ENCODE assay signal across 1 cellular context in the genomic region with DNA sequence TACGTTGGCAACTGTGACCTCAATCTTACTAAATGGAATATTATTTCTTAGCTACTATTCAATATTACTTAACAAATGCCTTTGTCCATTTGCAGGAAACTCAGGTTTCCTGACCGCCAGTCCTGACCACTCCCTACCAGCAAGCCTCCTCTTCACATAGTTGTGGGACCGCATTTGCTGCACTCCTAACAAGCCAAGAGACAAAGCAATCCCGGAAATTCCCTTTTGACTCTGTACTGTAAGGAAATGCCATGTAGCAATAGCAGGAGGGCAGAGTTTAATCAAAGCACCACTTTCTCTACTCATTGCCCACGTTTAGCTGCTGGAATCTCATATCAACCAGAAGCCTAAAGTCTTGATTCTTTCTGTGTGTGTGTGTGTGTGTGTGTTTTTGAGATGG.
TF ChIP-seq lines count a peak whose summit lies in the region.

No MANE protein-coding gene starts in this region.

TF ChIP-seq in K562, 482 proteins besides CTCF, POLR2A, EP300 and RAD21:
- TF ChIP-seq ESRRA (IDR thresholded peaks at IDR 0.05; ENCODE audit: borderline replicate concordance, low read depth): no peak
- TF ChIP-seq, protein P1, sequence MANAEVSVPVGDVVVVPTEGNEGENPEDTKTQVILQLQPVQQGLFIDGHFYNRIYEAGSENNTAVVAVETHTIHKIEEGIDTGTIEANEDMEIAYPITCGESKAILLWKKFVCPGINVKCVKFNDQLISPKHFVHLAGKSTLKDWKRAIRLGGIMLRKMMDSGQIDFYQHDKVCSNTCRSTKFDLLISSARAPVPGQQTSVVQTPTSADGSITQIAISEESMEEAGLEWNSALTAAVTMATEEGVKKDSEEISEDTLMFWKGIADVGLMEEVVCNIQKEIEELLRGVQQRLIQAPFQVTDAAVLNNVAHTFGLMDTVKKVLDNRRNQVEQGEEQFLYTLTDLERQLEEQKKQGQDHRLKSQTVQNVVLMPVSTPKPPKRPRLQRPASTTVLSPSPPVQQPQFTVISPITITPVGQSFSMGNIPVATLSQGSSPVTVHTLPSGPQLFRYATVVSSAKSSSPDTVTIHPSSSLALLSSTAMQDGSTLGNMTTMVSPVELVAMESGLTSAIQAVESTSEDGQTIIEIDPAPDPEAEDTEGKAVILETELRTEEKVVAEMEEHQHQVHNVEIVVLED (CRISPR knock-in tag; IDR thresholded peaks at IDR 0.05): no peak
- no peak for TF ChIP-seq FOS (IDR thresholded peaks at IDR 0.05; ENCODE audit: extremely low read depth, insufficient read length)
- no peak for TF ChIP-seq MEIS2 (IDR thresholded peaks at IDR 0.05; ENCODE audit: partially characterized antibody)
- TF ChIP-seq CBX2 (IDR thresholded peaks at IDR 0.05; ENCODE audit: insufficient read depth, low read length, poor library complexity, severe bottlenecking): no peak
- TF ChIP-seq ETV1 (tag; conservative IDR thresholded peaks at IDR 0.05; ENCODE audit: low read depth): no peak
- TF ChIP-seq ZKSCAN3 (CRISPR knock-in tag; IDR thresholded peaks at IDR 0.05): no peak
- no peak for TF ChIP-seq RFX1 (IDR thresholded peaks at IDR 0.05)
- TF ChIP-seq, protein P2, sequence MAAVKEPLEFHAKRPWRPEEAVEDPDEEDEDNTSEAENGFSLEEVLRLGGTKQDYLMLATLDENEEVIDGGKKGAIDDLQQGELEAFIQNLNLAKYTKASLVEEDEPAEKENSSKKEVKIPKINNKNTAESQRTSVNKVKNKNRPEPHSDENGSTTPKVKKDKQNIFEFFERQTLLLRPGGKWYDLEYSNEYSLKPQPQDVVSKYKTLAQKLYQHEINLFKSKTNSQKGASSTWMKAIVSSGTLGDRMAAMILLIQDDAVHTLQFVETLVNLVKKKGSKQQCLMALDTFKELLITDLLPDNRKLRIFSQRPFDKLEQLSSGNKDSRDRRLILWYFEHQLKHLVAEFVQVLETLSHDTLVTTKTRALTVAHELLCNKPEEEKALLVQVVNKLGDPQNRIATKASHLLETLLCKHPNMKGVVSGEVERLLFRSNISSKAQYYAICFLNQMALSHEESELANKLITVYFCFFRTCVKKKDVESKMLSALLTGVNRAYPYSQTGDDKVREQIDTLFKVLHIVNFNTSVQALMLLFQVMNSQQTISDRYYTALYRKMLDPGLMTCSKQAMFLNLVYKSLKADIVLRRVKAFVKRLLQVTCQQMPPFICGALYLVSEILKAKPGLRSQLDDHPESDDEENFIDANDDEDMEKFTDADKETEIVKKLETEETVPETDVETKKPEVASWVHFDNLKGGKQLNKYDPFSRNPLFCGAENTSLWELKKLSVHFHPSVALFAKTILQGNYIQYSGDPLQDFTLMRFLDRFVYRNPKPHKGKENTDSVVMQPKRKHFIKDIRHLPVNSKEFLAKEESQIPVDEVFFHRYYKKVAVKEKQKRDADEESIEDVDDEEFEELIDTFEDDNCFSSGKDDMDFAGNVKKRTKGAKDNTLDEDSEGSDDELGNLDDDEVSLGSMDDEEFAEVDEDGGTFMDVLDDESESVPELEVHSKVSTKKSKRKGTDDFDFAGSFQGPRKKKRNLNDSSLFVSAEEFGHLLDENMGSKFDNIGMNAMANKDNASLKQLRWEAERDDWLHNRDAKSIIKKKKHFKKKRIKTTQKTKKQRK (IDR thresholded peaks at IDR 0.05; ENCODE audit: borderline replicate concordance, low read depth, low read length): no peak
- TF ChIP-seq, protein P3, sequence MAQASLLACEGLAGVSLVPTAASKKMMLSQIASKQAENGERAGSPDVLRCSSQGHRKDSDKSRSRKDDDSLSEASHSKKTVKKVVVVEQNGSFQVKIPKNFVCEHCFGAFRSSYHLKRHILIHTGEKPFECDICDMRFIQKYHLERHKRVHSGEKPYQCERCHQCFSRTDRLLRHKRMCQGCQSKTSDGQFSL (CRISPR knock-in tag; IDR thresholded peaks at IDR 0.05): no peak
- TF ChIP-seq, protein P3 (tag; IDR thresholded peaks at IDR 0.05): no peak
- no peak for TF ChIP-seq CC2D1A (IDR thresholded peaks at IDR 0.05)
- no peak for TF ChIP-seq TAF15 (IDR thresholded peaks at IDR 0.05; ENCODE audit: low read depth, low read length)
- TF ChIP-seq, protein P4, sequence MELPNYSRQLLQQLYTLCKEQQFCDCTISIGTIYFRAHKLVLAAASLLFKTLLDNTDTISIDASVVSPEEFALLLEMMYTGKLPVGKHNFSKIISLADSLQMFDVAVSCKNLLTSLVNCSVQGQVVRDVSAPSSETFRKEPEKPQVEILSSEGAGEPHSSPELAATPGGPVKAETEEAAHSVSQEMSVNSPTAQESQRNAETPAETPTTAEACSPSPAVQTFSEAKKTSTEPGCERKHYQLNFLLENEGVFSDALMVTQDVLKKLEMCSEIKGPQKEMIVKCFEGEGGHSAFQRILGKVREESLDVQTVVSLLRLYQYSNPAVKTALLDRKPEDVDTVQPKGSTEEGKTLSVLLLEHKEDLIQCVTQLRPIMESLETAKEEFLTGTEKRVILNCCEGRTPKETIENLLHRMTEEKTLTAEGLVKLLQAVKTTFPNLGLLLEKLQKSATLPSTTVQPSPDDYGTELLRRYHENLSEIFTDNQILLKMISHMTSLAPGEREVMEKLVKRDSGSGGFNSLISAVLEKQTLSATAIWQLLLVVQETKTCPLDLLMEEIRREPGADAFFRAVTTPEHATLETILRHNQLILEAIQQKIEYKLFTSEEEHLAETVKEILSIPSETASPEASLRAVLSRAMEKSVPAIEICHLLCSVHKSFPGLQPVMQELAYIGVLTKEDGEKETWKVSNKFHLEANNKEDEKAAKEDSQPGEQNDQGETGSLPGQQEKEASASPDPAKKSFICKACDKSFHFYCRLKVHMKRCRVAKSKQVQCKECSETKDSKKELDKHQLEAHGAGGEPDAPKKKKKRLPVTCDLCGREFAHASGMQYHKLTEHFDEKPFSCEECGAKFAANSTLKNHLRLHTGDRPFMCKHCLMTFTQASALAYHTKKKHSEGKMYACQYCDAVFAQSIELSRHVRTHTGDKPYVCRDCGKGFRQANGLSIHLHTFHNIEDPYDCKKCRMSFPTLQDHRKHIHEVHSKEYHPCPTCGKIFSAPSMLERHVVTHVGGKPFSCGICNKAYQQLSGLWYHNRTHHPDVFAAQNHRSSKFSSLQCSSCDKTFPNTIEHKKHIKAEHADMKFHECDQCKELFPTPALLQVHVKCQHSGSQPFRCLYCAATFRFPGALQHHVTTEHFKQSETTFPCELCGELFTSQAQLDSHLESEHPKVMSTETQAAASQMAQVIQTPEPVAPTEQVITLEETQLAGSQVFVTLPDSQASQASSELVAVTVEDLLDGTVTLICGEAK (IDR thresholded peaks at IDR 0.05): no peak
- TF ChIP-seq, protein P4 (CRISPR knock-in tag; IDR thresholded peaks at IDR 0.05): no peak
